8 cellular contexts compared by ENCODE assay signal in genomic region chr6:26020291-26020982, GRCh38. TPM values are rescaled to one million over a fixed set of nuclear protein-coding genes. Genes with fewer than 3 reads are reported as not detected.
DNase-seq lines count a peak whose midpoint lies in the region; ATAC-seq and TF ChIP-seq lines count a peak whose summit lies in the region.

No MANE protein-coding gene starts in this region.

- TF ChIP-seq CTCF in KMS-11 (conservative IDR thresholded peaks at IDR 0.05; ENCODE audit: low read depth, low read length): no peak
- TF ChIP-seq CTCF in foreskin fibroblast (IDR thresholded peaks at IDR 0.05; ENCODE audit: low read depth, low read length): no peak
- TF ChIP-seq CTCF in neural crest cell (conservative IDR thresholded peaks at IDR 0.05): no peak
- no peak for TF ChIP-seq CTCF in type B pancreatic cell (conservative IDR thresholded peaks at IDR 0.05)

- peak overlapping the region; percentile 70; the same call in 1 of the 2 replicates for H3K9ac ChIP-seq in KMS-11

- no peaks in the 10 kb centered on the region for H3K27me3 ChIP-seq in KMS-11 (ENCODE audit: insufficient read depth, low read depth)

- no peaks in the 10 kb centered on the region for H4K20me1 ChIP-seq in KMS-11 (ENCODE audit: insufficient read depth)

- H3K27ac ChIP-seq in KMS-11: peak overlapping the region; percentile 87

- no peaks in the 10 kb centered on the region for H3K79me2 ChIP-seq in KMS-11 (ENCODE audit: insufficient read depth, low read depth)

- H2AFZ ChIP-seq in KMS-11 (ENCODE audit: low read depth): 0 out of 2 replicates have a peak overlapping the region, but pooled peaks have one; percentile 36

- H3K27ac Mint-ChIP-seq in neural crest cell (ENCODE audit: unreplicated experiment): peak overlapping the region; percentile 100
- H3K27ac Mint-ChIP-seq in type B pancreatic cell: peak overlapping the region; percentile 100

- peaks cover 6% of the 10 kb centered on the region for H3K36me3 Mint-ChIP-seq in neural crest cell (ENCODE audit: low read depth)
- H3K36me3 Mint-ChIP-seq in type B pancreatic cell: no peaks in the 10 kb centered on the region

- H3K9me3 Mint-ChIP-seq in neural crest cell (peaks cover 3% of the 10 kb centered on the region), type B pancreatic cell (no peaks in the 10 kb centered on the region)

- DNase-seq in Daoy (ENCODE audit: low read depth): peak; percentile 63
- DNase-seq in SIG-M5 (lab: John Stamatoyannopoulos, UW): peak; percentile 29
- DNase-seq in activated naive CD4-positive, alpha-beta T cell (lab: John Stamatoyannopoulos, UW): peak; percentile 47 to 71 (median 61)
- peak; percentile 88 to 94 for DNase-seq in foreskin fibroblast
- peak; percentile 62 for DNase-seq in neural crest cell (ENCODE audit: low read depth, low spot score)
- no peak for DNase-seq in type B pancreatic cell (ENCODE audit: extremely low spot score, unreplicated experiment)

- peak overlapping the region; percentile 7; the same call in 1 of the 2 replicates for H3K4me2 ChIP-seq in KMS-11

- H3K27me3 Mint-ChIP-seq in neural crest cell (ENCODE audit: low read depth) (no peaks in the 10 kb centered on the region), type B pancreatic cell (no peaks in the 10 kb centered on the region)

- H3K4me1 ChIP-seq in KMS-11 (ENCODE audit: low read depth, poor library complexity, severe bottlenecking): peaks cover 13% of the 10 kb centered on the region

- H3K4me1 Mint-ChIP-seq in neural crest cell (peaks cover 45% of the 10 kb centered on the region), type B pancreatic cell (ENCODE audit: unreplicated experiment) (peaks cover 12% of the 10 kb centered on the region)

- H3K4me3 ChIP-seq in KMS-11 (IDR thresholded peaks at IDR 0.05; ENCODE audit: insufficient read depth, low read depth, low read length): no peak overlapping the region
- H3K4me3 ChIP-seq in foreskin fibroblast (ENCODE audit: low read depth in 1 of 2, low read length in 2 of 2): peak overlapping the region; percentile 69 to 71

- H3K4me3 Mint-ChIP-seq in neural crest cell (peak overlapping the region; percentile 96), type B pancreatic cell (peak overlapping the region; percentile 97)

- ATAC-seq in GM21737 (IDR thresholded peaks at IDR 0.05; ENCODE audit: unreplicated experiment): peak; percentile 43

- no peaks in the 10 kb centered on the region for H3K36me3 ChIP-seq in KMS-11 (ENCODE audit: insufficient read depth)

RNA-seq across cellular contexts. Expression of gene TRIM38, which starts 57.8 kb away (rescaled TPM):
- 5.0 and 5.4 TPM in 2 replicates for total RNA-seq in Daoy (2014; rRNA removed; shearing (Covaris generic))
- total RNA-seq in neural crest cell: 0.77 and 0.80 TPM in 2 replicates
- total RNA-seq in type B pancreatic cell (ENCODE audit: low replicate concordance): 6.9 and 16.1 TPM in 2 replicates
